ENCODE assay signal across 24 cellular contexts in genomic region chr2:238635637-238636036, GRCh38.
DNase-seq lines count a peak whose midpoint lies in the region; ATAC-seq and TF ChIP-seq lines count a peak whose summit lies in the region.
"Had no signal": no experiment of that assay in that cellular context is flagged by ENCODE, and none has a peak within 500 bp of the region (broad histone marks: within the 10 kb centered on the region; RNA-seq: fewer than 3 reads in every experiment).

No MANE protein-coding gene starts in this region.

- H2AK5ac ChIP-seq in mesenchymal stem cell (ENCODE audit: low read length, severe bottlenecking): no peak overlapping the region

- 51% methylated on average over 5 of the region's 8 CpGs for WGBS in mesenchymal stem cell

- H2AFZ ChIP-seq in mesenchymal stem cell (ENCODE audit: low read depth, low read length): no peak overlapping the region

- TF ChIP-seq CTCF in breast epithelium (IDR thresholded peaks at IDR 0.05) (no peak), MCF 10A (IDR thresholded peaks at IDR 0.05; ENCODE audit: unreplicated experiment) (no peak), brain (conservative IDR thresholded peaks at IDR 0.05) (no peak), uterus (IDR thresholded peaks at IDR 0.05) (no peak)

- CTCF ChIA-PET in MCF 10A (lab: Yijun Ruan, JAX): no interaction called here

- H3K14ac ChIP-seq in mesenchymal stem cell (ENCODE audit: low read length in 2 of 2): no peak overlapping the region

- H3K4me1 Mint-ChIP-seq in MCF 10A (ENCODE audit: insufficient read depth, unreplicated experiment) (no peaks in the 10 kb centered on the region), brain (peaks cover 39% of the 10 kb centered on the region)
- H3K4me1 Mint-ChIP-seq: activated naive CD8-positive, alpha-beta T cell treated with anti-CD3 and anti-CD28 coated beads for 36 hours; stimulated activated effector memory CD8-positive, alpha-beta T cell treated with anti-CD3 and anti-CD28 coated beads, Interleukin-12 subunit alpha, Interleukin-12 subunit beta, amount 100 ng/mL, for 72 hours; WTC11 had no signal

- no peak overlapping the region for H3K4me3 ChIP-seq in breast epithelium
- H3K4me3 ChIP-seq in mesenchymal stem cell (ENCODE audit: insufficient read depth in 1 of 2, low read depth in 1 of 2, low read length in 2 of 2): no peak overlapping the region
- H3K4me3 ChIP-seq in uterus: no peak overlapping the region
- H3K4me3 ChIP-seq: BLaER1, gastroesophageal sphincter, lung, suprapubic skin had no signal

- H4K91ac ChIP-seq in mesenchymal stem cell (ENCODE audit: low read length): no peak overlapping the region

- H3K36me3 ChIP-seq in breast epithelium: no peaks in the 10 kb centered on the region
- no peaks in the 10 kb centered on the region for H3K36me3 ChIP-seq in mesenchymal stem cell (ENCODE audit: control insufficient read depth in 1 of 2, insufficient read depth in 2 of 2, low read depth in 1 of 2, low read length in 2 of 2)
- no peaks in the 10 kb centered on the region for H3K36me3 ChIP-seq in uterus
- H3K36me3 ChIP-seq: BLaER1, gastroesophageal sphincter, neutrophil, suprapubic skin had no signal

- intact Hi-C loops in breast epithelium (cut with DNase I; ENCODE audit: low total_unique reads) (no loop called here), MCF 10A (cut with micrococcal nuclease) (no loop called here), uterus (cut with DNase I; ENCODE audit: low total_unique reads) (no loop called here)

- H3K27ac Mint-ChIP-seq in MCF 10A (ENCODE audit: low read depth, unreplicated experiment) (no peak overlapping the region), brain (peak overlapping the region in 3 of 5 experiments; percentile 21 to 94 (median 51))
- H3K27ac Mint-ChIP-seq: activated naive CD8-positive, alpha-beta T cell treated with anti-CD3 and anti-CD28 coated beads for 36 hours; activated T-helper 2 cell treated with anti-CD3 and anti-CD28 coated beads, Interferon-gamma antibody, Interleukin-2, Interleukin-4, amounts not matched to agents 10 μg/mL and 5 μg/mL and 100 μg/mL, durations not matched to agents 14 hours and 24 hours and 36 hours; stimulated activated effector memory CD8-positive, alpha-beta T cell treated with anti-CD3 and anti-CD28 coated beads, Interleukin-12 subunit alpha, Interleukin-12 subunit beta, amount 100 ng/mL, for 72 hours; WTC11 had no signal

- no peak overlapping the region for H2BK15ac ChIP-seq in mesenchymal stem cell (ENCODE audit: low read depth, poor library complexity, severe bottlenecking)

- H3K27ac ChIP-seq in breast epithelium (peak overlapping the region; percentile 50 to 68), mesenchymal stem cell (ENCODE audit: low read length, poor library complexity, severe bottlenecking) (no peak overlapping the region), uterus (peak overlapping the region; percentile 87 to 88)
- H3K27ac ChIP-seq: BLaER1, gastroesophageal sphincter, neutrophil, suprapubic skin had no signal

- no peaks in the 10 kb centered on the region for H3K9me3 ChIP-seq in breast epithelium
- no peaks in the 10 kb centered on the region for H3K9me3 ChIP-seq in mesenchymal stem cell (ENCODE audit: control insufficient read depth, low read length)
- no peaks in the 10 kb centered on the region for H3K9me3 ChIP-seq in uterus
- H3K9me3 ChIP-seq: BLaER1, Caco-2, gastroesophageal sphincter, neutrophil, suprapubic skin had no signal

- H2BK5ac ChIP-seq in mesenchymal stem cell (ENCODE audit: low read depth, low read length, poor library complexity, severe bottlenecking): no peak overlapping the region

- no TSS peak for BruUV-seq in MCF 10A (replicated peaks; lab: Mats Ljungman, UMichigan)

- H3K9me3 Mint-ChIP-seq in MCF 10A (ENCODE audit: unreplicated experiment) (no peaks in the 10 kb centered on the region), brain (no peaks in the 10 kb centered on the region)
- H3K9me3 Mint-ChIP-seq: activated naive CD8-positive, alpha-beta T cell treated with anti-CD3 and anti-CD28 coated beads for 36 hours; activated T-helper 2 cell treated with anti-CD3 and anti-CD28 coated beads, Interferon-gamma antibody, Interleukin-2, Interleukin-4, amounts not matched to agents 10 μg/mL and 5 μg/mL and 100 μg/mL, durations not matched to agents 14 hours and 24 hours and 36 hours; stimulated activated effector memory CD8-positive, alpha-beta T cell treated with anti-CD3 and anti-CD28 coated beads, Interleukin-12 subunit alpha, Interleukin-12 subunit beta, amount 100 ng/mL, for 72 hours; WTC11 had no signal

- no peak for ATAC-seq in HG03432 (IDR thresholded peaks at IDR 0.05; ENCODE audit: unreplicated experiment)
- no peak for ATAC-seq in HG02970 (IDR thresholded peaks at IDR 0.05; ENCODE audit: low FRiP score, unreplicated experiment)
- ATAC-seq: gastroesophageal sphincter; HepG2; stimulated activated effector memory CD8-positive, alpha-beta T cell treated with anti-CD3 and anti-CD28 coated beads, Interleukin-12 subunit alpha, Interleukin-12 subunit beta, amount 100 ng/mL, for 72 hours; WTC11 had no signal

- H4K8ac ChIP-seq in mesenchymal stem cell (ENCODE audit: low read length): no peak overlapping the region

- H3K36me3 Mint-ChIP-seq in MCF 10A (ENCODE audit: insufficient read depth, unreplicated experiment) (no peaks in the 10 kb centered on the region), brain (no peaks in the 10 kb centered on the region)
- H3K36me3 Mint-ChIP-seq: activated naive CD8-positive, alpha-beta T cell treated with anti-CD3 and anti-CD28 coated beads for 36 hours; stimulated activated effector memory CD8-positive, alpha-beta T cell treated with anti-CD3 and anti-CD28 coated beads, Interleukin-12 subunit alpha, Interleukin-12 subunit beta, amount 100 ng/mL, for 72 hours; WTC11 had no signal

- TF ChIP-seq POLR2A in breast epithelium (IDR thresholded peaks at IDR 0.05) (no peak), uterus (IDR thresholded peaks at IDR 0.05) (no peak)

- no peaks in the 10 kb centered on the region for H3K27me3 Mint-ChIP-seq in MCF 10A (ENCODE audit: insufficient read depth, unreplicated experiment)
- peaks cover 5% of the 10 kb centered on the region for H3K27me3 Mint-ChIP-seq in brain
- H3K27me3 Mint-ChIP-seq: activated naive CD8-positive, alpha-beta T cell treated with anti-CD3 and anti-CD28 coated beads for 36 hours had no signal

- no peak overlapping the region for H3K4ac ChIP-seq in mesenchymal stem cell (ENCODE audit: low read depth in 1 of 2, low read length in 2 of 2)

- H2BK12ac ChIP-seq in mesenchymal stem cell (ENCODE audit: low read length in 2 of 2): no peak overlapping the region

- H3K27me3 ChIP-seq in breast epithelium (no peaks in the 10 kb centered on the region), mesenchymal stem cell (ENCODE audit: control insufficient read depth in 1 of 2, insufficient read depth in 1 of 2, low read length in 2 of 2) (no peaks in the 10 kb centered on the region), uterus (no peaks in the 10 kb centered on the region)
- H3K27me3 ChIP-seq: BLaER1, gastroesophageal sphincter had no signal

- H3K23ac ChIP-seq in mesenchymal stem cell (ENCODE audit: low read length in 2 of 2): no peak overlapping the region

- H3K79me1 ChIP-seq in mesenchymal stem cell (replicated peaks; ENCODE audit: low read length, poor library complexity, severe bottlenecking): no peaks in the 10 kb centered on the region

- no peaks in the 10 kb centered on the region for H3K4me1 ChIP-seq in breast epithelium
- peaks cover 3% of the 10 kb centered on the region for H3K4me1 ChIP-seq in mesenchymal stem cell (ENCODE audit: control insufficient read depth, insufficient read depth, low read depth, low read length)
- no peaks in the 10 kb centered on the region for H3K4me1 ChIP-seq in uterus
- H3K4me1 ChIP-seq: Caco-2, gastroesophageal sphincter, suprapubic skin had no signal

- no peak overlapping the region for H3K9ac ChIP-seq in mesenchymal stem cell (ENCODE audit: low read length)
- H3K9ac ChIP-seq: BLaER1 had no signal

- no peak overlapping the region for H3K4me3 Mint-ChIP-seq in MCF 10A (ENCODE audit: unreplicated experiment)
- no peak overlapping the region for H3K4me3 Mint-ChIP-seq in brain
- H3K4me3 Mint-ChIP-seq: activated naive CD8-positive, alpha-beta T cell treated with anti-CD3 and anti-CD28 coated beads for 36 hours; stimulated activated effector memory CD8-positive, alpha-beta T cell treated with anti-CD3 and anti-CD28 coated beads, Interleukin-12 subunit alpha, Interleukin-12 subunit beta, amount 100 ng/mL, for 72 hours; WTC11 had no signal

- H3K18ac ChIP-seq in mesenchymal stem cell (ENCODE audit: low read depth in 1 of 2, low read length in 2 of 2): no peak overlapping the region

- H3K4me2 ChIP-seq in mesenchymal stem cell (ENCODE audit: low read length, poor library complexity, severe bottlenecking): no peak overlapping the region

- no peak overlapping the region for H2BK120ac ChIP-seq in mesenchymal stem cell (ENCODE audit: low read depth, low read length)

- POLR2A ChIA-PET in MCF 10A (lab: Yijun Ruan, JAX): no interaction called here

- DNase-seq in breast epithelium (ENCODE audit: low spot score in 2 of 2): peak in 1 of 2 donors; percentile 21
- DNase-seq in MCF 10A (ENCODE audit: unreplicated experiment): no peak
- peak; percentile 75 for DNase-seq in mesenchymal stem cell
- DNase-seq in uterus: peak; percentile 63 to 88
- no peak for DNase-seq in hypothalamus (lab: John Stamatoyannopoulos, UW)
- DNase-seq: activated naive CD8-positive, alpha-beta T cell treated with anti-CD3 and anti-CD28 coated beads for 36 hours; Caco-2; DMS79 treated with DMSO at 0.1 percent for 48 hours; effector CD4-positive, alpha-beta T cell; NCI-H1092; NCI-H187 treated with DMSO at 0.1 percent for 48 hours; T-helper 9 cell had no signal

Comparison
In these comparisons a context has a peak if more than half of its experiments do, and no peak if none do; other contexts are left out.
1. DNase-seq: peak in mesenchymal stem cell (single experiment) and uterus (2 of 2); none in MCF 10A (single experiment) and hypothalamus (0 of 51).